8 cellular contexts compared by ENCODE assay signal in the genomic region with DNA sequence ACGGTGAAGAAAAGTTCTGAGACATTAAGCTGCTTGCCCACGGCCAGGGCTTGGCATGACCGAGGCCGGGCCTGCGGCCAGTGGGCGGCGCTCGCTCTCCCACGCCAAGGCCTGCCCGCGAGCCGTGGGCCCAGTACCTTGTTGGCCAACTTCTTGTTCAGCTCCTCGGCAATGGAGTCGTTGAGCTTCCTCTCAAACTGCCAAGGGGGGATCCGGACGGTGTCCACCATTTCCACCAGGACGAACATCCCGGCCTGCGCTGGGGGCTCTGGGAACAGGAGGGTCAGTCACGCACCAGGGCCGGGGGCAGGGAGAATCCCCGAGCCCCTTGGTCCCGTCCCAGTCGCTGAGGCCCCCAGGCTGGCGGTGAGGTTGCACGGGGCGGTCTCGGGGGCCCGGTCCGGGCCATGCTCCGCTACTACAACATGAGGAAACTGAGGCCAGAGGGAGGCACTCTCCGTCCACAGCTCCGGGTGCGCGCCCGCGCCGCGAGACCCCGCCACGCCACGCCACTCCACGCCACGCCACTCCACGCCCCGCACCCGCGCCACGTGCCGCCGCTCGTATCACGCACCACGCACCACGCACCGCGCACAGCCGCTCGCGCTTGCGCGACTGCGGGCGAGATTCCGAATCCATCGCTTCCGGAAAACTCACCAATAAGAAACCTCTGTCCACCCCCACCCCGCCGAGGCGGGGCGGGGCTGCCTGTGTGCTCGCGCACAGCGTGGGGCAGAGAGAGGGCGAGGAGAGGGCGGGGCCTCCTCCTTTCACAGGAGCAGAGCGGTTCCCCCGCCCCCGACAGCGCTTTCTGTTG. TPM values are rescaled to one million over a fixed set of nuclear protein-coding genes. Genes with fewer than 3 reads are reported as not detected.
DNase-seq lines count a peak whose midpoint lies in the region; ATAC-seq and TF ChIP-seq lines count a peak whose summit lies in the region.

A gene with protein sequence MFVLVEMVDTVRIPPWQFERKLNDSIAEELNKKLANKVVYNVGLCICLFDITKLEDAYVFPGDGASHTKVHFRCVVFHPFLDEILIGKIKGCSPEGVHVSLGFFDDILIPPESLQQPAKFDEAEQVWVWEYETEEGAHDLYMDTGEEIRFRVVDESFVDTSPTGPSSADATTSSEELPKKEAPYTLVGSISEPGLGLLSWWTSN (minus strand): TSS at position 617 of the 817 bp plus-strand sequence. CDS start 369 bp downstream, at position 248.

- ATAC-seq in stimulated activated naive CD8-positive, alpha-beta T cell treated with anti-CD3 and anti-CD28 coated beads, Interleukin-15, amount 100 ng/mL, for 72 hours: peak; percentile 99

- H3K27ac Mint-ChIP-seq in nephron progenitor cell: peak within 1 kb of the TSS; percentile 88
- peak within 1 kb of the TSS; percentile 97 for H3K27ac Mint-ChIP-seq in stimulated activated naive CD8-positive, alpha-beta T cell treated with anti-CD3 and anti-CD28 coated beads, Interleukin-15, amount 100 ng/mL, for 72 hours

- no peaks in the 10 kb centered on the region for H3K27me3 ChIP-seq in H7 (ENCODE audit: control insufficient read depth, insufficient read depth, low read length)

- H3K4me3 Mint-ChIP-seq in nephron progenitor cell: peak within 1 kb of the TSS; percentile 95
- peak within 1 kb of the TSS; percentile 94 to 95 for H3K4me3 Mint-ChIP-seq in stimulated activated naive CD8-positive, alpha-beta T cell treated with anti-CD3 and anti-CD28 coated beads, Interleukin-15, amount 100 ng/mL, for 72 hours

- H3K4me1 Mint-ChIP-seq in nephron progenitor cell: peaks cover 51% of the 10 kb centered on the region
- H3K4me1 Mint-ChIP-seq in stimulated activated naive CD8-positive, alpha-beta T cell treated with anti-CD3 and anti-CD28 coated beads, Interleukin-15, amount 100 ng/mL, for 72 hours: peaks cover 51% of the 10 kb centered on the region

- no peaks in the 10 kb centered on the region for H3K9me3 Mint-ChIP-seq in nephron progenitor cell
- H3K9me3 Mint-ChIP-seq in stimulated activated naive CD8-positive, alpha-beta T cell treated with anti-CD3 and anti-CD28 coated beads, Interleukin-15, amount 100 ng/mL, for 72 hours: no peaks in the 10 kb centered on the region

- peak; percentile 99 for DNase-seq in G401 (ENCODE audit: low spot score)
- DNase-seq in H7: peak; percentile 100
- DNase-seq in M059J (ENCODE audit: low read depth): peak; percentile 96
- peak; percentile 96 to 98 for DNase-seq in SHP77 (lab: John Stamatoyannopoulos, UW)
- peak; percentile 96 for DNase-seq in activated effector memory CD4-positive, alpha-beta T cell treated with Interleukin-2 at 50 U/mL for 16 hours
- DNase-seq in fibroblast of the aortic adventitia (ENCODE audit: low read depth): peak; percentile 95
- peak; percentile 99 for DNase-seq in nephron progenitor cell
- peak; percentile 92 to 96 for DNase-seq in stimulated activated naive CD8-positive, alpha-beta T cell treated with anti-CD3 and anti-CD28 coated beads, Interleukin-15, amount 100 ng/mL, for 72 hours

- peak within 1 kb of the TSS; percentile 95 for H3K4me3 ChIP-seq in H7 (ENCODE audit: insufficient read depth, low read depth, low read length)
- H3K4me3 ChIP-seq in fibroblast of the aortic adventitia (ENCODE audit: low read depth, low read length): peak within 1 kb of the TSS; percentile 88

- in situ Hi-C loops in G401 (cut with HindIII; ENCODE audit: low sequenced_read_pairs): no loop called here

- no peaks in the 10 kb centered on the region; the same call in none of the 2 replicates for H3K36me3 ChIP-seq in H7 (replicated peaks; ENCODE audit: control insufficient read depth, insufficient read depth, low read length)

- peaks cover 12% of the 10 kb centered on the region for H3K36me3 Mint-ChIP-seq in nephron progenitor cell (ENCODE audit: low read depth)

- H3K27me3 Mint-ChIP-seq in nephron progenitor cell (ENCODE audit: low read depth, poor library complexity): peaks cover 11% of the 10 kb centered on the region
- no peaks in the 10 kb centered on the region for H3K27me3 Mint-ChIP-seq in stimulated activated naive CD8-positive, alpha-beta T cell treated with anti-CD3 and anti-CD28 coated beads, Interleukin-15, amount 100 ng/mL, for 72 hours

- TF ChIP-seq CTCF in fibroblast of the aortic adventitia (IDR thresholded peaks at IDR 0.05; ENCODE audit: insufficient read depth, low read length): peak; percentile 55
- TF ChIP-seq CTCF in nephron progenitor cell (IDR thresholded peaks at IDR 0.05): peak; percentile 25

RNA-seq across cellular contexts. Expression of the gene that starts here (rescaled TPM):
- 33.8 and 35.3 TPM in 2 replicates for total RNA-seq in G401 (2014; rRNA removed; shearing (Covaris generic))
- total RNA-seq in H7 (2014; rRNA removed; shearing (Covaris generic)): 8.5 and 9.5 TPM in 2 replicates
- total RNA-seq in M059J (2014; rRNA removed; shearing (Covaris generic)): 21.5 and 22.5 TPM in 2 replicates
- 18.7 and 27.7 TPM in 2 replicates for total RNA-seq in fibroblast of the aortic adventitia (ENCODE audit: low replicate concordance)

Comparison
In these comparisons a context has a peak if more than half of its experiments do, and no peak if none do; other contexts are left out.
1. Peak in every context shown above with its lines: DNase-seq, ATAC-seq and H3K4me3 ChIP-seq.